In genomic region chr2:213151437-213152064, GRCh38 we compare ENCODE assay signal across 8 cellular contexts. TPM values are rescaled to one million over a fixed set of nuclear protein-coding genes. Genes with fewer than 3 reads are reported as not detected.
DNase-seq lines count a peak whose midpoint lies in the region; ATAC-seq lines count a peak whose summit lies in the region.

TSS of gene IKZF2 (minus strand) at chr2:213151612. CDS start at chr2:213148629, 2,983 bp downstream.

- H3K4me1 ChIP-seq in endocrine pancreas (ENCODE audit: control insufficient read depth, insufficient read depth, low read length) (peaks cover 11% of the 10 kb centered on the region), mesodermal cell (ENCODE audit: control insufficient read depth, insufficient read depth, low read length, poor library complexity, severe bottlenecking) (peaks cover 11% of the 10 kb centered on the region)

- peak within 1 kb of the TSS; percentile 74 for H3K27ac ChIP-seq in mesodermal cell (ENCODE audit: low read depth, low read length, severe bottlenecking)

- DNase-seq in CD1c-positive myeloid dendritic cell (ENCODE audit: extremely low spot score) (peak; percentile 87), NCI-H748 treated with DMSO at 0.1 percent for 48 hours (lab: John Stamatoyannopoulos, UW) (peak; percentile 71)
- DNase-seq in activated CD8-positive, alpha-beta memory T cell treated with anti-CD3 and anti-CD28 coated beads for 4 hours (ENCODE audit: low read depth in 2 of 2) = peak; percentile 38 to 49
- peak; percentile 30 for DNase-seq in stimulated activated CD8-positive, alpha-beta memory T cell treated with anti-CD3 and anti-CD28 coated beads, Interleukin-15, amount 100 ng/mL, for 1 hour (ENCODE audit: low read depth)

- no peaks in the 10 kb centered on the region for H3K27me3 ChIP-seq in endocrine pancreas (ENCODE audit: control insufficient read depth, insufficient read depth, low read length)

- peak within 1 kb of the TSS; percentile 76 for H3K9ac ChIP-seq in endocrine pancreas (ENCODE audit: control insufficient read depth, insufficient read depth, low read length)

- H3K36me3 ChIP-seq in endocrine pancreas (ENCODE audit: control insufficient read depth, insufficient read depth, low read length) (no peaks in the 10 kb centered on the region), mesodermal cell (ENCODE audit: control insufficient read depth, insufficient read depth, low read length) (no peaks in the 10 kb centered on the region)

- H3K4me3 ChIP-seq in endocrine pancreas (ENCODE audit: control insufficient read depth, insufficient read depth, low read length) (peak within 1 kb of the TSS; percentile 98), mesodermal cell (ENCODE audit: extremely low read depth, insufficient read depth, low read length, poor library complexity, severe bottlenecking) (peak within 1 kb of the TSS; percentile 64)

- 0% methylated on average over 26 to 41 of the region's 87 CpGs for WGBS in mesodermal cell (ENCODE audit: insufficient coverage in 2 of 2), 2 experiments

- peak; percentile 63 for ATAC-seq in GM19395 (IDR thresholded peaks at IDR 0.05; ENCODE audit: unreplicated experiment)
- peak; percentile 72 for ATAC-seq in HG03521 (IDR thresholded peaks at IDR 0.05; ENCODE audit: unreplicated experiment)

- H3K9me3 ChIP-seq in endocrine pancreas (ENCODE audit: control insufficient read depth, low read length) = no peaks in the 10 kb centered on the region
- no peaks in the 10 kb centered on the region for H3K9me3 ChIP-seq in mesodermal cell (ENCODE audit: control insufficient read depth, low read length)

RNA-seq across cellular contexts. Expression of gene IKZF2, which starts in this region (rescaled TPM):
- 2.5 TPM for polyA plus RNA-seq in mesodermal cell (2013, experiment 1 of 2)
- 2.1 TPM for polyA plus RNA-seq in mesodermal cell (2013, experiment 2 of 2)

Comparison
In these comparisons a context has a peak if more than half of its experiments do, and no peak if none do; other contexts are left out.
1. Peak in every context shown above with its lines: DNase-seq, ATAC-seq, H3K4me3 ChIP-seq and H3K27ac ChIP-seq.
2. DNase-seq: peak in every context shown above with its lines; median percentile 87 in CD1c-positive myeloid dendritic cell; 71 in NCI-H748 treated with DMSO at 0.1 percent for 48 hours; 44 in activated CD8-positive, alpha-beta memory T cell treated with anti-CD3 and anti-CD28 coated beads for 4 hours; 30 in stimulated activated CD8-positive, alpha-beta memory T cell treated with anti-CD3 and anti-CD28 coated beads, Interleukin-15, amount 100 ng/mL, for 1 hour.